15 cellular contexts compared by ENCODE assay signal in genomic region chr5:153670081-153670480, GRCh38.
DNase-seq lines count a peak whose midpoint lies in the region; ATAC-seq and TF ChIP-seq lines count a peak whose summit lies in the region.
"Had no signal": no experiment of that assay in that cellular context is flagged by ENCODE, and none has a peak within 500 bp of the region (broad histone marks: within the 10 kb centered on the region; RNA-seq: fewer than 3 reads in every experiment).

No MANE protein-coding gene starts in this region.

- WGBS in esophagus muscularis mucosa, result 80% methylated on average over 2 of the region's 2 CpGs
- no CpG with 5 or more reads among the region's 2 CpGs for WGBS in mesendoderm (ENCODE audit: extremely low coverage, insufficient coverage, low lambda C conversion rate)

- peaks cover 6% of the 10 kb centered on the region for H3K27me3 Mint-ChIP-seq in activated T-helper 17 cell treated with anti-CD3 and anti-CD28 coated beads, Interleukin-2, amount 50 U/mL, for 72 hours
- H3K27me3 Mint-ChIP-seq: B cell had no signal

- H3K36me3 ChIP-seq in esophagus muscularis mucosa (no peaks in the 10 kb centered on the region), mesendoderm (ENCODE audit: control insufficient read depth, insufficient read depth, low read length) (no peaks in the 10 kb centered on the region)

- POLR2A ChIA-PET in RWPE1 (lab: Yijun Ruan, JAX; ENCODE audit: low non-redundant PET), result no interaction called here

- no peaks in the 10 kb centered on the region for H3K4me1 Mint-ChIP-seq in activated T-helper 17 cell treated with anti-CD3 and anti-CD28 coated beads, Interleukin-2, amount 50 U/mL, for 72 hours
- H3K4me1 Mint-ChIP-seq: B cell; CD4-positive, alpha-beta memory T cell; GM23338; H9 had no signal

- TF ChIP-seq CTCF in RWPE1 (conservative IDR thresholded peaks at IDR 0.05; ENCODE audit: low read depth) (no peak), esophagus muscularis mucosa (IDR thresholded peaks at IDR 0.05) (no peak)

- peaks cover 0 to 5% (median 0%) of the 10 kb centered on the region in 4 donors for H3K4me1 ChIP-seq in esophagus muscularis mucosa
- H3K4me1 ChIP-seq in mesendoderm (ENCODE audit: control insufficient read depth, low read depth, low read length), result no peaks in the 10 kb centered on the region

- no peak overlapping the region for H4K5ac ChIP-seq in mesendoderm (ENCODE audit: low read length)

- no peak overlapping the region for H3K4ac ChIP-seq in mesendoderm (ENCODE audit: low read depth, low read length)

- no peak overlapping the region for H3K9ac ChIP-seq in mesendoderm (ENCODE audit: low read length)

- intact Hi-C loops in esophagus muscularis mucosa (cut with DNase I), result no loop called here

- no peaks in the 10 kb centered on the region for H3K9me3 ChIP-seq in esophagus muscularis mucosa

- no peak overlapping the region for H2BK5ac ChIP-seq in mesendoderm (ENCODE audit: low read length)

- H3K4me3 ChIP-seq in esophagus muscularis mucosa (no peak overlapping the region), mesendoderm (ENCODE audit: low read length) (no peak overlapping the region)
- H3K4me3 ChIP-seq: GM23338 had no signal

- no peak overlapping the region for H4K8ac ChIP-seq in mesendoderm (ENCODE audit: low read depth, low read length)

- no peaks in the 10 kb centered on the region for H3K36me3 Mint-ChIP-seq in activated T-helper 17 cell treated with anti-CD3 and anti-CD28 coated beads, Interleukin-2, amount 50 U/mL, for 72 hours (ENCODE audit: low read depth)
- H3K36me3 Mint-ChIP-seq: CD4-positive, alpha-beta memory T cell had no signal

- H3K4me2 ChIP-seq in mesendoderm (ENCODE audit: low read length), result no peak overlapping the region
- H3K4me2 ChIP-seq: GM23338 had no signal

- no peak overlapping the region for H2BK120ac ChIP-seq in mesendoderm (ENCODE audit: low read depth, low read length)

- no peaks in the 10 kb centered on the region for H3K79me2 ChIP-seq in mesendoderm (ENCODE audit: control insufficient read depth, insufficient read depth, low read length)

- no peaks in the 10 kb centered on the region for H3K9me3 Mint-ChIP-seq in activated T-helper 17 cell treated with anti-CD3 and anti-CD28 coated beads, Interleukin-2, amount 50 U/mL, for 72 hours
- H3K9me3 Mint-ChIP-seq: GM23338, H9 had no signal

- no peak for ATAC-seq in SK-N-SH treated with all-trans-retinoic acid at 6 μM for 48 hours
- no peak for ATAC-seq in activated T-helper 17 cell treated with anti-CD3 and anti-CD28 coated beads, Interleukin-2, amount 50 U/mL, for 72 hours (replicated peaks)
- ATAC-seq: GM23338 had no signal

- H3K27ac Mint-ChIP-seq in activated T-helper 17 cell treated with anti-CD3 and anti-CD28 coated beads, Interleukin-2, amount 50 U/mL, for 72 hours, result no peak overlapping the region
- H3K27ac Mint-ChIP-seq: B cell; CD4-positive, alpha-beta memory T cell; GM23338; H9 had no signal

- H3K27ac ChIP-seq in RWPE1 (no peak overlapping the region), esophagus muscularis mucosa (replicated peaks in 1 of 4) (no peak overlapping the region), mesendoderm (ENCODE audit: low read depth, low read length) (no peak overlapping the region)

- H3K18ac ChIP-seq in mesendoderm (ENCODE audit: low read length), result no peak overlapping the region

- DNase-seq in DMS53 treated with DMSO at 0.1 percent for 48 hours (lab: John Stamatoyannopoulos, UW; ENCODE audit: unreplicated experiment) (peak; percentile 13), RWPE1 (ENCODE audit: low spot score) (peak; percentile 19), esophagus muscularis mucosa (ENCODE audit: extremely low spot score) (peak; percentile 34), mesendoderm (peak; percentile 8), erythroblast (lab: John Stamatoyannopoulos, UW) (no peak), KG1 (lab: John Stamatoyannopoulos, UW) (no peak)
- DNase-seq: C1 segment of cervical spinal cord; CD4-positive, alpha-beta memory T cell; DND-41; GDM1; H9 had no signal

- no peaks in the 10 kb centered on the region for H3K79me1 ChIP-seq in mesendoderm (ENCODE audit: low read length)

- H3K4me3 Mint-ChIP-seq in activated T-helper 17 cell treated with anti-CD3 and anti-CD28 coated beads, Interleukin-2, amount 50 U/mL, for 72 hours, result no peak overlapping the region
- H3K4me3 Mint-ChIP-seq: B cell; CD4-positive, alpha-beta memory T cell; GM23338; H9 had no signal

- H3K23ac ChIP-seq in mesendoderm (ENCODE audit: low read length), result no peak overlapping the region

- H3K56ac ChIP-seq in mesendoderm (ENCODE audit: low read length), result no peak overlapping the region

- CTCF ChIA-PET in RWPE1 (lab: Yijun Ruan, JAX), result interaction anchor here (1.1 kb wide), 1 partner anchor 9 kb away, joined by 5 read pairs; no protein-coding TSS in a partner anchor

- TF ChIP-seq EP300 in esophagus muscularis mucosa (IDR thresholded peaks at IDR 0.05), result no peak

- no peak overlapping the region for H2AK5ac ChIP-seq in mesendoderm (ENCODE audit: low read length)

- H3K27me3 ChIP-seq in esophagus muscularis mucosa, result no peaks in the 10 kb centered on the region
- no peaks in the 10 kb centered on the region for H3K27me3 ChIP-seq in mesendoderm (ENCODE audit: insufficient read depth, low read length, poor library complexity)

- H2BK15ac ChIP-seq in mesendoderm (replicated peaks; ENCODE audit: low read depth), result no peak overlapping the region

- TF ChIP-seq POLR2A in esophagus muscularis mucosa (IDR thresholded peaks at IDR 0.05; ENCODE audit: low read depth) (no peak), erythroblast (IDR thresholded peaks at IDR 0.05; ENCODE audit: low read length) (no peak)

TF ChIP-seq in SK-N-SH treated with all-trans-retinoic acid at 6 μM for 48 hours, 23 proteins besides CTCF, POLR2A, EP300 and RAD21 (continues in another document):
- TF ChIP-seq, protein P1, sequence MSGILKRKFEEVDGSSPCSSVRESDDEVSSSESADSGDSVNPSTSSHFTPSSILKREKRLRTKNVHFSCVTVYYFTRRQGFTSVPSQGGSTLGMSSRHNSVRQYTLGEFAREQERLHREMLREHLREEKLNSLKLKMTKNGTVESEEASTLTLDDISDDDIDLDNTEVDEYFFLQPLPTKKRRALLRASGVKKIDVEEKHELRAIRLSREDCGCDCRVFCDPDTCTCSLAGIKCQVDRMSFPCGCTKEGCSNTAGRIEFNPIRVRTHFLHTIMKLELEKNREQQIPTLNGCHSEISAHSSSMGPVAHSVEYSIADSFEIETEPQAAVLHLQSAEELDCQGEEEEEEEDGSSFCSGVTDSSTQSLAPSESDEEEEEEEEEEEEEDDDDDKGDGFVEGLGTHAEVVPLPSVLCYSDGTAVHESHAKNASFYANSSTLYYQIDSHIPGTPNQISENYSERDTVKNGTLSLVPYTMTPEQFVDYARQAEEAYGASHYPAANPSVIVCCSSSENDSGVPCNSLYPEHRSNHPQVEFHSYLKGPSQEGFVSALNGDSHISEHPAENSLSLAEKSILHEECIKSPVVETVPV (CRISPR knock-in tag; IDR thresholded peaks at IDR 0.05), result no peak
- TF ChIP-seq, protein P2, sequence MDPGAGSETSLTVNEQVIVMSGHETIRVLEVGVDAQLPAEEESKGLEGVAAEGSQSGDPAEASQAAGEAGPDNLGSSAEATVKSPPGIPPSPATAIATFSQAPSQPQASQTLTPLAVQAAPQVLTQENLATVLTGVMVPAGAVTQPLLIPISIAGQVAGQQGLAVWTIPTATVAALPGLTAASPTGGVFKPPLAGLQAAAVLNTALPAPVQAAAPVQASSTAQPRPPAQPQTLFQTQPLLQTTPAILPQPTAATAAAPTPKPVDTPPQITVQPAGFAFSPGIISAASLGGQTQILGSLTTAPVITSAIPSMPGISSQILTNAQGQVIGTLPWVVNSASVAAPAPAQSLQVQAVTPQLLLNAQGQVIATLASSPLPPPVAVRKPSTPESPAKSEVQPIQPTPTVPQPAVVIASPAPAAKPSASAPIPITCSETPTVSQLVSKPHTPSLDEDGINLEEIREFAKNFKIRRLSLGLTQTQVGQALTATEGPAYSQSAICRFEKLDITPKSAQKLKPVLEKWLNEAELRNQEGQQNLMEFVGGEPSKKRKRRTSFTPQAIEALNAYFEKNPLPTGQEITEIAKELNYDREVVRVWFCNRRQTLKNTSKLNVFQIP (CRISPR knock-in tag; IDR thresholded peaks at IDR 0.05; ENCODE audit: borderline replicate concordance, low read depth), result no peak
- TF ChIP-seq TSHZ2 (CRISPR knock-in tag; IDR thresholded peaks at IDR 0.05) (no peak), ESRRG (CRISPR knock-in tag; IDR thresholded peaks at IDR 0.05) (no peak), BACH2 (CRISPR knock-in tag; IDR thresholded peaks at IDR 0.05; ENCODE audit: borderline replicate concordance) (no peak), PPARA (CRISPR knock-in tag; IDR thresholded peaks at IDR 0.05; ENCODE audit: borderline replicate concordance) (no peak), SNAI2 (CRISPR knock-in tag; IDR thresholded peaks at IDR 0.05) (no peak)

Comparison
In these comparisons a context has a peak if more than half of its experiments do, and no peak if none do; other contexts are left out.
1. DNase-seq: peak in DMS53 treated with DMSO at 0.1 percent for 48 hours (single experiment), RWPE1 (single experiment), esophagus muscularis mucosa (single experiment) and mesendoderm (single experiment); none in erythroblast (0 of 2) and KG1 (single experiment).